In the genomic region with DNA sequence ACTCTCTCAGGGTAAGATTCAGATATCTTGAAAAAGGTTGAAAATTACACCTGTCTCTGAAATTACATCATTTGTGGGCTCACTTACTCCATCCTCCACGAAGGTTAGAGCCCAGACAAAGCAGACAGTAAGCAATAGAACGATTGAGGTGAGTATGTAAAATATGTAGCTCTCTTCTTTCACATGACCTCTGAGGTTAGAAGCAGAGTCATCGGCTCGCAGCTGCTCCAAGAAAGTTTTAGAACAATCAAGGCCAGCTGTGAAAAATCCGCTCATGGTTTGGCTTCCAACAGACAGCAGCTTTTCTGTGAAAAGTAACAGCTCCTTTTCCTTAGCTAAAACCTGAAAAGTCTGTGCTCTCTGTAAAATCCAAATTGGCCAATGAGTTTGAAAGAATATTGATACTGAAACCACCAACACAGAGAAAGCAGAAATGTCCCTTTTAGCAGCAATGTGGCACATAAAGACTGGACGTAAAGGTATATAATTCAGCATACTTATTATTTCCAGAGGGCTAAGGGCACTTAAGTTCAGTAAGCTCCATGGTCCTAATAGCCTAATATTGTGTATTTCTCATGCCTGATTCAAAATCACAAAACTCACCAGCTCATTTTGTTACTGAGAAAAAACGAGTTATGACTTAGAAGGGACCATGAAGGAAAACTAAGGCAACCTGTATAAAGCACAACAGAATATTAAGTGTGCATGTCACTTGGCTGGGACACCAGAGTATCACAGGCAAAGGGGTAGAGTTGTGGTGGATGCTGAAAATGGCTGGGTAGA, we compare ENCODE assay signal across 11 cellular contexts.
DNase-seq lines count a peak whose midpoint lies in the region; ATAC-seq and TF ChIP-seq lines count a peak whose summit lies in the region.
"Had no signal": no experiment of that assay in that cellular context is flagged by ENCODE, and none has a peak within 500 bp of the region (broad histone marks: within the 10 kb centered on the region; RNA-seq: fewer than 3 reads in every experiment).

No MANE protein-coding gene starts in this region.

- H3K4me3 ChIP-seq in adrenal gland (no peak overlapping the region), testis (no peak overlapping the region)
- H3K4me3 ChIP-seq: esophagus muscularis mucosa had no signal

- H3K27ac ChIP-seq in adrenal gland (no peak overlapping the region), testis (no peak overlapping the region)
- H3K27ac ChIP-seq: esophagus muscularis mucosa had no signal

- intact Hi-C loops in adrenal gland (cut with DNase I) (no loop called here), testis (cut with DNase I; ENCODE audit: low total_unique reads) (no loop called here)

- H3K9me3 ChIP-seq in adrenal gland (replicated peaks in 1 of 3) (no peaks in the 10 kb centered on the region), testis (no peaks in the 10 kb centered on the region)
- H3K9me3 ChIP-seq: esophagus muscularis mucosa had no signal

- H3K27ac Mint-ChIP-seq in activated T-cell treated with anti-CD3 and anti-CD28 coated beads, Interleukin-2, amount 50 U/mL, for 72 hours, result peak overlapping the region; percentile 31
- H3K27ac Mint-ChIP-seq in T-helper 2 cell treated with Interferon-gamma antibody and Interleukin-4, amounts not matched to agents 5 μg/mL and 100 μg/mL, for 36 hours, result no peak overlapping the region

- H3K27me3 ChIP-seq in adrenal gland, result no peaks in the 10 kb centered on the region
- H3K27me3 ChIP-seq in testis, result no peaks in the 10 kb centered on the region
- H3K27me3 ChIP-seq: esophagus muscularis mucosa had no signal

- H3K4me3 Mint-ChIP-seq in activated T-cell treated with anti-CD3 and anti-CD28 coated beads, Interleukin-2, amount 50 U/mL, for 72 hours, result peak overlapping the region; percentile 16 to 37
- no peak overlapping the region for H3K4me3 Mint-ChIP-seq in T-helper 2 cell treated with Interferon-gamma antibody and Interleukin-4, amounts not matched to agents 5 μg/mL and 100 μg/mL, for 36 hours

- no peak for TF ChIP-seq CTCF in adrenal gland (IDR thresholded peaks at IDR 0.05)
- TF ChIP-seq CTCF in testis (IDR thresholded peaks at IDR 0.05), result no peak

- ATAC-seq in activated T-cell treated with anti-CD3 and anti-CD28 coated beads, Interleukin-2, amount 50 U/mL, for 72 hours (replicated peaks in 1 of 2), result peak; percentile 54 to 65
- peak; percentile 60 for ATAC-seq in HG02870 (IDR thresholded peaks at IDR 0.05; ENCODE audit: unreplicated experiment)

- H3K4me1 Mint-ChIP-seq in activated T-cell treated with anti-CD3 and anti-CD28 coated beads, Interleukin-2, amount 50 U/mL, for 72 hours (ENCODE audit: low read depth), result peaks cover 45% of the 10 kb centered on the region
- peaks cover 17% of the 10 kb centered on the region for H3K4me1 Mint-ChIP-seq in T-helper 2 cell treated with Interferon-gamma antibody and Interleukin-4, amounts not matched to agents 5 μg/mL and 100 μg/mL, for 36 hours (ENCODE audit: low read depth)

- no peaks in the 10 kb centered on the region for H3K36me3 Mint-ChIP-seq in activated T-cell treated with anti-CD3 and anti-CD28 coated beads, Interleukin-2, amount 50 U/mL, for 72 hours (ENCODE audit: insufficient read depth in 2 of 2)
- no peaks in the 10 kb centered on the region for H3K36me3 Mint-ChIP-seq in T-helper 2 cell treated with Interferon-gamma antibody and Interleukin-4, amounts not matched to agents 5 μg/mL and 100 μg/mL, for 36 hours (ENCODE audit: low read depth)

- no peak for DNase-seq in activated T-cell treated with anti-CD3 and anti-CD28 coated beads, Interleukin-2, amount 50 U/mL, for 72 hours
- DNase-seq in activated T-cell treated with anti-CD3 and anti-CD28 coated beads for 4 hours (no peak), adrenal gland (peak in 4 of 7 donors; percentile 16 to 33 (median 26)), testis (peak; percentile 55), NCI-H1436 (lab: John Stamatoyannopoulos, UW) (no peak), NCI-H1092 treated with DMSO at 0.1 percent for 48 hours (lab: John Stamatoyannopoulos, UW) (no peak)
- no peak for DNase-seq in T-helper 2 cell treated with Interferon-gamma antibody and Interleukin-4, amounts not matched to agents 5 μg/mL and 100 μg/mL, for 36 hours (ENCODE audit: low spot score)
- DNase-seq: AML-193, NCI-H1105 treated with DMSO at 0.1 percent for 48 hours had no signal

- TF ChIP-seq POLR2A in adrenal gland (IDR thresholded peaks at IDR 0.05) (no peak), testis (IDR thresholded peaks at IDR 0.05) (no peak)

- H3K4me1 ChIP-seq in adrenal gland (replicated peaks in 1 of 2), result peaks cover 0 to 3% of the 10 kb centered on the region in 2 donors
- H3K4me1 ChIP-seq in testis, result peaks cover 3% of the 10 kb centered on the region

- H3K36me3 ChIP-seq in adrenal gland (replicated peaks in 1 of 2) (no peaks in the 10 kb centered on the region), testis (ENCODE audit: low read depth, missing control alignments) (no peaks in the 10 kb centered on the region)
- H3K36me3 ChIP-seq: esophagus muscularis mucosa had no signal

- no peaks in the 10 kb centered on the region for H3K9me3 Mint-ChIP-seq in activated T-cell treated with anti-CD3 and anti-CD28 coated beads, Interleukin-2, amount 50 U/mL, for 72 hours
- H3K9me3 Mint-ChIP-seq in T-helper 2 cell treated with Interferon-gamma antibody and Interleukin-4, amounts not matched to agents 5 μg/mL and 100 μg/mL, for 36 hours, result no peaks in the 10 kb centered on the region

- peaks cover 11% of the 10 kb centered on the region for H3K27me3 Mint-ChIP-seq in activated T-cell treated with anti-CD3 and anti-CD28 coated beads, Interleukin-2, amount 50 U/mL, for 72 hours (ENCODE audit: low read depth)
- H3K27me3 Mint-ChIP-seq in T-helper 2 cell treated with Interferon-gamma antibody and Interleukin-4, amounts not matched to agents 5 μg/mL and 100 μg/mL, for 36 hours (ENCODE audit: low read depth), result no peaks in the 10 kb centered on the region

- 46 to 67% (median 52%) methylated on average over 7 of the region's 7 CpGs for WGBS in adrenal gland, 4 donors
- 42 to 44% methylated on average over 7 of the region's 7 CpGs for WGBS in testis, 2 donors

Comparison
In these comparisons a context has a peak if more than half of its experiments do, and no peak if none do; other contexts are left out.
1. DNase-seq: peak in adrenal gland (4 of 7) and testis (single experiment); none in activated T-cell treated with anti-CD3 and anti-CD28 coated beads, Interleukin-2, amount 50 U/mL, for 72 hours (0 of 2), activated T-cell treated with anti-CD3 and anti-CD28 coated beads for 4 hours (single experiment), T-helper 2 cell treated with Interferon-gamma antibody and Interleukin-4, amounts not matched to agents 5 μg/mL and 100 μg/mL, for 36 hours (single experiment), NCI-H1436 (single experiment) and NCI-H1092 treated with DMSO at 0.1 percent for 48 hours (single experiment).